11 cellular contexts compared by ENCODE assay signal in genomic region chr7:37446371-37446770, GRCh38. TPM values are rescaled to one million over a fixed set of nuclear protein-coding genes. Genes with fewer than 3 reads are reported as not detected.
DNase-seq lines count a peak whose midpoint lies in the region; ATAC-seq and TF ChIP-seq lines count a peak whose summit lies in the region.
"Had no signal": no experiment of that assay in that cellular context is flagged by ENCODE, and none has a peak within 500 bp of the region (broad histone marks: within the 10 kb centered on the region; RNA-seq: fewer than 3 reads in every experiment).

No MANE protein-coding gene starts in this region.

- no peak overlapping the region for H3K27ac ChIP-seq in CD8-positive, alpha-beta memory T cell (ENCODE audit: low read depth, low read length)
- H3K27ac ChIP-seq in osteoblast (ENCODE audit: low read depth, low read length), result no peak overlapping the region
- H3K27ac ChIP-seq: colonic mucosa had no signal

- H3K9me3 Mint-ChIP-seq in CD8-positive, alpha-beta memory T cell, result peaks cover 0 to 2% (median 2%) of the 10 kb centered on the region in 5 donors
- H3K9me3 Mint-ChIP-seq in effector memory CD8-positive, alpha-beta T cell, result peaks cover 0 to 1% of the 10 kb centered on the region in 2 donors

- ATAC-seq in effector memory CD8-positive, alpha-beta T cell (replicated peaks), result no peak
- ATAC-seq in HG02678 (IDR thresholded peaks at IDR 0.05; ENCODE audit: unreplicated experiment), result no peak

- H3K4me2 ChIP-seq in osteoblast (ENCODE audit: insufficient read depth, low read length), result no peak overlapping the region

- no peak overlapping the region for H2AFZ ChIP-seq in osteoblast (ENCODE audit: low read length)

- peak overlapping the region; percentile 86 to 99 (median 95) for H3K4me3 Mint-ChIP-seq in CD8-positive, alpha-beta memory T cell
- H3K4me3 Mint-ChIP-seq in effector memory CD8-positive, alpha-beta T cell, result peak overlapping the region; percentile 89 to 90

- H3K4me1 Mint-ChIP-seq in CD8-positive, alpha-beta memory T cell, result peaks cover 64 to 83% (median 71%) of the 10 kb centered on the region in 3 donors
- H3K4me1 Mint-ChIP-seq in effector memory CD8-positive, alpha-beta T cell (ENCODE audit: low read depth in 2 of 2), result peaks cover 39 to 47% of the 10 kb centered on the region in 2 donors

- intact Hi-C loops in head of caudate nucleus (cut with DNase I), result loop anchor here (10.0 kb wide), 1 partner anchor 242 kb away; no protein-coding TSS in a partner anchor

- peaks cover 0 to 6% of the 10 kb centered on the region in 2 donors for H3K27me3 Mint-ChIP-seq in CD8-positive, alpha-beta memory T cell
- H3K27me3 Mint-ChIP-seq in effector memory CD8-positive, alpha-beta T cell, result no peaks in the 10 kb centered on the region

- no peak for TF ChIP-seq CTCF in osteoblast (IDR thresholded peaks at IDR 0.05; ENCODE audit: extremely low read depth, low read depth, low read length)

- no peaks in the 10 kb centered on the region for H3K27me3 ChIP-seq in CD8-positive, alpha-beta memory T cell (ENCODE audit: insufficient read depth, low read length, poor library complexity, severe bottlenecking)
- H3K27me3 ChIP-seq in osteoblast (ENCODE audit: insufficient read depth, low read length), result peaks cover 6% of the 10 kb centered on the region

- POLR2A ChIA-PET in CD8-positive, alpha-beta memory T cell (lab: Charles Lee), result interaction anchor here (2.6 kb wide), 1 partner anchor 92 kb away, joined by 21 read pairs; no protein-coding TSS in a partner anchor

- no peaks in the 10 kb centered on the region for H3K79me2 ChIP-seq in osteoblast (ENCODE audit: insufficient read depth, low read length)

- CTCF ChIA-PET in CD8-positive, alpha-beta memory T cell (lab: Charles Lee), result interaction anchor here (1.6 to 1.7 kb wide), 2 partner anchors 21 to 212 kb away, joined by 4 to 6 read pairs; no protein-coding TSS in a partner anchor

- H4K20me1 ChIP-seq in osteoblast (ENCODE audit: insufficient read depth, low read length), result no peaks in the 10 kb centered on the region

- DNase-seq in CD8-positive, alpha-beta memory T cell, result no peak
- DNase-seq in MV-4-11 (lab: John Stamatoyannopoulos, UW) (peak; percentile 25), osteoblast (ENCODE audit: insufficient read length, low spot score, missing footprints) (peak; percentile 67), head of caudate nucleus (no peak), NCI-H526 (lab: John Stamatoyannopoulos, UW) (no peak)
- DNase-seq in effector memory CD8-positive, alpha-beta T cell, result no peak
- no peak for DNase-seq in effector CD8-positive, alpha-beta T cell (lab: John Stamatoyannopoulos, UW)
- DNase-seq: colonic mucosa, mesendoderm, NCI-H1694 had no signal

- H3K36me3 ChIP-seq in CD8-positive, alpha-beta memory T cell (ENCODE audit: insufficient read depth, low read length), result no peaks in the 10 kb centered on the region
- H3K36me3 ChIP-seq in osteoblast (ENCODE audit: insufficient read depth, low read length), result no peaks in the 10 kb centered on the region
- H3K36me3 ChIP-seq: colonic mucosa had no signal

- H3K4me1 ChIP-seq in CD8-positive, alpha-beta memory T cell (ENCODE audit: insufficient read depth, low read length), result peaks cover 45% of the 10 kb centered on the region
- no peaks in the 10 kb centered on the region for H3K4me1 ChIP-seq in osteoblast (ENCODE audit: insufficient read depth, low read length)
- H3K4me1 ChIP-seq: colonic mucosa had no signal

- H3K27ac Mint-ChIP-seq in CD8-positive, alpha-beta memory T cell, result peak overlapping the region; percentile 89 to 100 (median 98)
- H3K27ac Mint-ChIP-seq in effector memory CD8-positive, alpha-beta T cell, result peak overlapping the region; percentile 95

- H3K9me3 ChIP-seq in CD8-positive, alpha-beta memory T cell (ENCODE audit: low read length), result no peaks in the 10 kb centered on the region
- no peaks in the 10 kb centered on the region for H3K9me3 ChIP-seq in osteoblast (ENCODE audit: low read depth, low read length)
- H3K9me3 ChIP-seq: colonic mucosa had no signal

- H3K36me3 Mint-ChIP-seq in CD8-positive, alpha-beta memory T cell, result peaks cover 0 to 20% (median 5%) of the 10 kb centered on the region in 3 donors
- peaks cover 36% of the 10 kb centered on the region for H3K36me3 Mint-ChIP-seq in effector memory CD8-positive, alpha-beta T cell (ENCODE audit: insufficient read depth)

- H3K4me3 ChIP-seq in CD8-positive, alpha-beta memory T cell (ENCODE audit: low read length), result no peak overlapping the region
- H3K4me3 ChIP-seq in osteoblast (ENCODE audit: insufficient read depth, low read length), result no peak overlapping the region
- H3K4me3 ChIP-seq: colonic mucosa had no signal

RNA-seq across cellular contexts. Expression of gene ELMO1, which starts 2.3 kb away (rescaled TPM):
- total RNA-seq in CD8-positive, alpha-beta memory T cell, result 10 to 100 TPM; 66.2 to 74.4 TPM
- polyA plus RNA-seq in CD8-positive, alpha-beta memory T cell, result 65.6 TPM
- 0.29 and 2.2 TPM in 2 replicates for total RNA-seq in osteoblast

Comparison
In these comparisons a context has a peak if more than half of its experiments do, and no peak if none do; other contexts are left out.
1. DNase-seq: peak in MV-4-11 (single experiment) and osteoblast (single experiment); none in CD8-positive, alpha-beta memory T cell (0 of 5), effector memory CD8-positive, alpha-beta T cell (0 of 3), effector CD8-positive, alpha-beta T cell (single experiment), head of caudate nucleus (0 of 42) and NCI-H526 (0 of 2).
2. RNA of gene ELMO1, which starts 2.3 kb away (total RNA-seq): 66.2 to 74.4 TPM in CD8-positive, alpha-beta memory T cell; 0.29 to 2.2 TPM in osteoblast; every median in the first group is over 10 times any median in the second.